Comparison of ENCODE assay signal across 1 cellular context in genomic region chr16:48385272-48385953, GRCh38.
TF ChIP-seq lines count a peak whose summit lies in the region.

Gene SIAH1 (minus strand): TSS chr16:48385413. CDS start chr16:48362428, 22,985 bp downstream.

TF ChIP-seq in HepG2, 621 proteins besides CTCF, POLR2A, EP300 and RAD21 (continued from another document and continues in another):
- TF ChIP-seq HINFP (CRISPR knock-in tag; IDR thresholded peaks at IDR 0.05; ENCODE audit: low read depth) (no peak), NCOA5 (CRISPR knock-in tag; IDR thresholded peaks at IDR 0.05) (no peak), ZNF142 (CRISPR knock-in tag; IDR thresholded peaks at IDR 0.05) (peak; percentile 73; the same call in 1 of the 2 replicates), TOE1 (CRISPR knock-in tag; IDR thresholded peaks at IDR 0.05) (peak; percentile 37; the same call in 1 of the 2 replicates), THYN1 (CRISPR knock-in tag; IDR thresholded peaks at IDR 0.05; ENCODE audit: borderline replicate concordance, low read depth) (no peak), ZNF790 (CRISPR knock-in tag; IDR thresholded peaks at IDR 0.05; ENCODE audit: borderline replicate concordance) (no peak; the same call in 1 of the 2 replicates), GPN1 (CRISPR knock-in tag; IDR thresholded peaks at IDR 0.05; ENCODE audit: borderline replicate concordance) (peak; percentile 55; the same call in 1 of the 2 replicates), KIAA2018 (CRISPR knock-in tag; IDR thresholded peaks at IDR 0.05; ENCODE audit: borderline replicate concordance) (no peak), CREB1 (IDR thresholded peaks at IDR 0.05) (no peak), CREB1 (CRISPR knock-in tag; IDR thresholded peaks at IDR 0.05) (no peak), ZNF547 (CRISPR knock-in tag; IDR thresholded peaks at IDR 0.05) (0 out of 2 replicates have a peak, but pooled peaks have one; percentile 79), ZNF776 (CRISPR knock-in tag; IDR thresholded peaks at IDR 0.05) (peak; percentile 91; the same call in 1 of the 2 replicates), TERF1 (CRISPR knock-in tag; IDR thresholded peaks at IDR 0.05) (no peak), NFYB (CRISPR knock-in tag; IDR thresholded peaks at IDR 0.05) (no peak), CBX5 (CRISPR knock-in tag; IDR thresholded peaks at IDR 0.05; ENCODE audit: borderline replicate concordance) (no peak), RCOR2 (CRISPR knock-in tag; IDR thresholded peaks at IDR 0.05) (no peak), ZNF556 (CRISPR knock-in tag; IDR thresholded peaks at IDR 0.05; ENCODE audit: borderline replicate concordance) (no peak), ONECUT2 (CRISPR knock-in tag; IDR thresholded peaks at IDR 0.05) (no peak), EHMT2 (IDR thresholded peaks at IDR 0.05; ENCODE audit: borderline replicate concordance, low read depth, low read length) (no peak), SMAD9 (CRISPR knock-in tag; IDR thresholded peaks at IDR 0.05) (no peak), ZMYM4 (CRISPR knock-in tag; IDR thresholded peaks at IDR 0.05) (peak; percentile 68; the same call in 1 of the 2 replicates)
- TF ChIP-seq, protein P1, sequence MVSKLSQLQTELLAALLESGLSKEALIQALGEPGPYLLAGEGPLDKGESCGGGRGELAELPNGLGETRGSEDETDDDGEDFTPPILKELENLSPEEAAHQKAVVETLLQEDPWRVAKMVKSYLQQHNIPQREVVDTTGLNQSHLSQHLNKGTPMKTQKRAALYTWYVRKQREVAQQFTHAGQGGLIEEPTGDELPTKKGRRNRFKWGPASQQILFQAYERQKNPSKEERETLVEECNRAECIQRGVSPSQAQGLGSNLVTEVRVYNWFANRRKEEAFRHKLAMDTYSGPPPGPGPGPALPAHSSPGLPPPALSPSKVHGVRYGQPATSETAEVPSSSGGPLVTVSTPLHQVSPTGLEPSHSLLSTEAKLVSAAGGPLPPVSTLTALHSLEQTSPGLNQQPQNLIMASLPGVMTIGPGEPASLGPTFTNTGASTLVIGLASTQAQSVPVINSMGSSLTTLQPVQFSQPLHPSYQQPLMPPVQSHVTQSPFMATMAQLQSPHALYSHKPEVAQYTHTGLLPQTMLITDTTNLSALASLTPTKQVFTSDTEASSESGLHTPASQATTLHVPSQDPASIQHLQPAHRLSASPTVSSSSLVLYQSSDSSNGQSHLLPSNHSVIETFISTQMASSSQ (IDR thresholded peaks at IDR 0.05; ENCODE audit: low read depth), result no peak
- TF ChIP-seq, protein P1 (CRISPR knock-in tag; IDR thresholded peaks at IDR 0.05; ENCODE audit: borderline replicate concordance), result no peak
- TF ChIP-seq, protein P2, sequence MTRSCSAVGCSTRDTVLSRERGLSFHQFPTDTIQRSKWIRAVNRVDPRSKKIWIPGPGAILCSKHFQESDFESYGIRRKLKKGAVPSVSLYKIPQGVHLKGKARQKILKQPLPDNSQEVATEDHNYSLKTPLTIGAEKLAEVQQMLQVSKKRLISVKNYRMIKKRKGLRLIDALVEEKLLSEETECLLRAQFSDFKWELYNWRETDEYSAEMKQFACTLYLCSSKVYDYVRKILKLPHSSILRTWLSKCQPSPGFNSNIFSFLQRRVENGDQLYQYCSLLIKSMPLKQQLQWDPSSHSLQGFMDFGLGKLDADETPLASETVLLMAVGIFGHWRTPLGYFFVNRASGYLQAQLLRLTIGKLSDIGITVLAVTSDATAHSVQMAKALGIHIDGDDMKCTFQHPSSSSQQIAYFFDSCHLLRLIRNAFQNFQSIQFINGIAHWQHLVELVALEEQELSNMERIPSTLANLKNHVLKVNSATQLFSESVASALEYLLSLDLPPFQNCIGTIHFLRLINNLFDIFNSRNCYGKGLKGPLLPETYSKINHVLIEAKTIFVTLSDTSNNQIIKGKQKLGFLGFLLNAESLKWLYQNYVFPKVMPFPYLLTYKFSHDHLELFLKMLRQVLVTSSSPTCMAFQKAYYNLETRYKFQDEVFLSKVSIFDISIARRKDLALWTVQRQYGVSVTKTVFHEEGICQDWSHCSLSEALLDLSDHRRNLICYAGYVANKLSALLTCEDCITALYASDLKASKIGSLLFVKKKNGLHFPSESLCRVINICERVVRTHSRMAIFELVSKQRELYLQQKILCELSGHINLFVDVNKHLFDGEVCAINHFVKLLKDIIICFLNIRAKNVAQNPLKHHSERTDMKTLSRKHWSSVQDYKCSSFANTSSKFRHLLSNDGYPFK (CRISPR knock-in tag; IDR thresholded peaks at IDR 0.05; ENCODE audit: borderline replicate concordance), result no peak; the same call in 1 of the 2 replicates
- TF ChIP-seq, protein P3, sequence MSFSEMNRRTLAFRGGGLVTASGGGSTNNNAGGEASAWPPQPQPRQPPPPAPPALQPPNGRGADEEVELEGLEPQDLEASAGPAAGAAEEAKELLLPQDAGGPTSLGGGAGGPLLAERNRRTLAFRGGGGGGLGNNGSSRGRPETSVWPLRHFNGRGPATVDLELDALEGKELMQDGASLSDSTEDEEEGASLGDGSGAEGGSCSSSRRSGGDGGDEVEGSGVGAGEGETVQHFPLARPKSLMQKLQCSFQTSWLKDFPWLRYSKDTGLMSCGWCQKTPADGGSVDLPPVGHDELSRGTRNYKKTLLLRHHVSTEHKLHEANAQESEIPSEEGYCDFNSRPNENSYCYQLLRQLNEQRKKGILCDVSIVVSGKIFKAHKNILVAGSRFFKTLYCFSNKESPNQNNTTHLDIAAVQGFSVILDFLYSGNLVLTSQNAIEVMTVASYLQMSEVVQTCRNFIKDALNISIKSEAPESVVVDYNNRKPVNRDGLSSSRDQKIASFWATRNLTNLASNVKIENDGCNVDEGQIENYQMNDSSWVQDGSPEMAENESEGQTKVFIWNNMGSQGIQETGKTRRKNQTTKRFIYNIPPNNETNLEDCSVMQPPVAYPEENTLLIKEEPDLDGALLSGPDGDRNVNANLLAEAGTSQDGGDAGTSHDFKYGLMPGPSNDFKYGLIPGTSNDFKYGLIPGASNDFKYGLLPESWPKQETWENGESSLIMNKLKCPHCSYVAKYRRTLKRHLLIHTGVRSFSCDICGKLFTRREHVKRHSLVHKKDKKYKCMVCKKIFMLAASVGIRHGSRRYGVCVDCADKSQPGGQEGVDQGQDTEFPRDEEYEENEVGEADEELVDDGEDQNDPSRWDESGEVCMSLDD (CRISPR knock-in tag; IDR thresholded peaks at IDR 0.05; ENCODE audit: borderline replicate concordance), result no peak
